ENCODE assay signal across 1 cellular context in genomic region chr19:4232614-4233281, GRCh38.
TF ChIP-seq lines count a peak whose summit lies in the region.

No MANE protein-coding gene starts in this region.

TF ChIP-seq in WTC11, 78 proteins besides CTCF, POLR2A, EP300 and RAD21 (continued from another document):
- TF ChIP-seq FOXP4 (CRISPR knock-in tag; IDR thresholded peaks at IDR 0.05) (no peak), CREM (CRISPR knock-in tag; IDR thresholded peaks at IDR 0.05) (no peak), GABPB1 (CRISPR knock-in tag; IDR thresholded peaks at IDR 0.05) (no peak), ZNF219 (CRISPR knock-in tag; IDR thresholded peaks at IDR 0.05; ENCODE audit: borderline replicate concordance) (no peak), SMAD3 (CRISPR knock-in tag; IDR thresholded peaks at IDR 0.05; ENCODE audit: borderline replicate concordance) (no peak), ATF2 (CRISPR knock-in tag; IDR thresholded peaks at IDR 0.05; ENCODE audit: borderline replicate concordance, low read depth) (no peak), GTF2I (CRISPR knock-in tag; conservative IDR thresholded peaks at IDR 0.05) (no peak), OVOL2 (CRISPR knock-in tag; IDR thresholded peaks at IDR 0.05; ENCODE audit: borderline replicate concordance) (no peak), RORB (CRISPR knock-in tag; IDR thresholded peaks at IDR 0.05) (no peak)
- TF ChIP-seq, protein P1, sequence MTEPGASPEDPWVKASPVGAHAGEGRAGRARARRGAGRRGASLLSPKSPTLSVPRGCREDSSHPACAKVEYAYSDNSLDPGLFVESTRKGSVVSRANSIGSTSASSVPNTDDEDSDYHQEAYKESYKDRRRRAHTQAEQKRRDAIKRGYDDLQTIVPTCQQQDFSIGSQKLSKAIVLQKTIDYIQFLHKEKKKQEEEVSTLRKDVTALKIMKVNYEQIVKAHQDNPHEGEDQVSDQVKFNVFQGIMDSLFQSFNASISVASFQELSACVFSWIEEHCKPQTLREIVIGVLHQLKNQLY (CRISPR knock-in tag; IDR thresholded peaks at IDR 0.05) = no peak
- TF ChIP-seq, protein P2, sequence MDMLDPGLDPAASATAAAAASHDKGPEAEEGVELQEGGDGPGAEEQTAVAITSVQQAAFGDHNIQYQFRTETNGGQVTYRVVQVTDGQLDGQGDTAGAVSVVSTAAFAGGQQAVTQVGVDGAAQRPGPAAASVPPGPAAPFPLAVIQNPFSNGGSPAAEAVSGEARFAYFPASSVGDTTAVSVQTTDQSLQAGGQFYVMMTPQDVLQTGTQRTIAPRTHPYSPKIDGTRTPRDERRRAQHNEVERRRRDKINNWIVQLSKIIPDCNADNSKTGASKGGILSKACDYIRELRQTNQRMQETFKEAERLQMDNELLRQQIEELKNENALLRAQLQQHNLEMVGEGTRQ (CRISPR knock-in tag; IDR thresholded peaks at IDR 0.05) = no peak
